In the genomic region with DNA sequence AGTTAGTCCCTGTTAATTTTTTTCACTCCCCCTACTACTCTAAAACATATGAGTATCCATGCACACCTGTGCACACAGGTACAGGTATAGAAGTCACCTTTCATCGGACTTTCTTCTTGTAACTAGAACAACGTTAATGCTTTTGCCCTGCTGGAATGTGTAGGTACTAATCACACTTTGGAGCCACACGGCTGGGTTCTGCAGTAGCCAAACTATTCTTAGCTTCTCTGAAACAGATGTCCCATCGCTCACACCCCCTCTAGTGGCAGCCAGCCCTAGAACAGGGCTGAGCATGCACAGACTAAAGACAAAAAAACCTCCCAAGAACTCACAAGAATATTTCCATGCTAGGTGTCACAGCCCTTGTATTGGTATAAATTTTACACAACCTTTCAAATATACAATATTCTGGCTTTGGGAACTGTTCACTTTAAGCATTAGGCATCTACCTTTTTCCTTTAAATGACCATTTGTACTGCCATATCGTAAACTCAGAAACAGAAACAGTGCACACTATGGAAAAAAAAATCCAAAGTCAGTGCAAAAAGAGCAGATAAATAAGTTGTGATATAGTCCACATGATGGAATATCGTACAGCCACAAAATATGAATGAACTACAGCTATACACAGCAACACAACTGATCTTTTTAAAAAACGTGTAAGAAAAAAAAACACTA, we compare ENCODE assay signal across 9 cellular contexts.
DNase-seq lines count a peak whose midpoint lies in the region; ATAC-seq lines count a peak whose summit lies in the region.
"Had no signal": no experiment of that assay in that cellular context is flagged by ENCODE, and none has a peak within 500 bp of the region (broad histone marks: within the 10 kb centered on the region; RNA-seq: fewer than 3 reads in every experiment).

No MANE protein-coding gene starts in this region.

- H3K27me3 ChIP-seq in right cardiac atrium (ENCODE audit: control insufficient read depth, insufficient read depth) = no peaks in the 10 kb centered on the region
- H3K27me3 ChIP-seq in skeletal muscle tissue (ENCODE audit: control insufficient read depth in 3 of 3, insufficient read depth in 3 of 3, low read length in 3 of 3) = no peaks in the 10 kb centered on the region

- no peaks in the 10 kb centered on the region for H3K4me1 ChIP-seq in right cardiac atrium (ENCODE audit: control insufficient read depth, insufficient read depth, low read length)
- H3K4me1 ChIP-seq in skeletal muscle tissue (ENCODE audit: control insufficient read depth in 3 of 3, insufficient read depth in 3 of 3, low read length in 3 of 3) = peaks cover 21 to 31% (median 24%) of the 10 kb centered on the region in 3 donors

- H3K9me3 ChIP-seq in SK-N-MC (ENCODE audit: low read depth, low read length) = no peaks in the 10 kb centered on the region
- peaks cover 6% of the 10 kb centered on the region for H3K9me3 ChIP-seq in right cardiac atrium (ENCODE audit: control insufficient read depth, low read length)
- no peaks in the 10 kb centered on the region for H3K9me3 ChIP-seq in skeletal muscle tissue (ENCODE audit: control insufficient read depth in 3 of 3, low read length in 3 of 3)

- peak; percentile 2 for DNase-seq in GDM1 (lab: John Stamatoyannopoulos, UW)
- peak; percentile 48 for DNase-seq in HuH-7 (ENCODE audit: low spot score)
- DNase-seq in SK-N-MC (ENCODE audit: low read depth, low spot score) = peak; percentile 45
- DNase-seq in amniotic stem cell (lab: John Stamatoyannopoulos, UW) = peak; percentile 68
- peak; percentile 74 to 92 (median 85) for DNase-seq in right cardiac atrium
- DNase-seq in NCI-H1092 (lab: John Stamatoyannopoulos, UW) = no peak

- H3K4me3 ChIP-seq in SK-N-MC = no peak overlapping the region
- no peak overlapping the region for H3K4me3 ChIP-seq in right cardiac atrium (ENCODE audit: low read length)
- no peak overlapping the region for H3K4me3 ChIP-seq in skeletal muscle tissue (ENCODE audit: low read length in 3 of 3)

- H3K36me3 ChIP-seq in SK-N-MC (ENCODE audit: insufficient read depth, low read length) (no peaks in the 10 kb centered on the region), skeletal muscle tissue (ENCODE audit: control insufficient read depth in 3 of 3, insufficient read depth in 3 of 3, low read length in 3 of 3) (no peaks in the 10 kb centered on the region)

- no peak overlapping the region for H3K9ac ChIP-seq in SK-N-MC (ENCODE audit: insufficient read length)
- peak overlapping the region in 2 of 3 donors; percentile 10 to 76 for H3K9ac ChIP-seq in skeletal muscle tissue (ENCODE audit: low read depth in 1 of 3, low read length in 3 of 3)

- peak; percentile 84 for ATAC-seq in GM21717 (IDR thresholded peaks at IDR 0.05; ENCODE audit: unreplicated experiment)
- ATAC-seq in right cardiac atrium = peak; percentile 86 to 90

- WGBS in right cardiac atrium = 33% methylated on average over 7 of the region's 7 CpGs

- intact Hi-C loops in right cardiac atrium (cut with DNase I) = loop anchor here in 2 of 4 donors (5.0 kb wide), 2 partner anchors 61 to 66 kb away; no protein-coding TSS in a partner anchor

- H3K27ac ChIP-seq in SK-N-MC (no peak overlapping the region), right cardiac atrium (ENCODE audit: low read length) (no peak overlapping the region), skeletal muscle tissue (ENCODE audit: low read depth, low read length) (peak overlapping the region; percentile 90)
- H3K27ac ChIP-seq: epithelial cell of prostate had no signal
